In the genomic region with DNA sequence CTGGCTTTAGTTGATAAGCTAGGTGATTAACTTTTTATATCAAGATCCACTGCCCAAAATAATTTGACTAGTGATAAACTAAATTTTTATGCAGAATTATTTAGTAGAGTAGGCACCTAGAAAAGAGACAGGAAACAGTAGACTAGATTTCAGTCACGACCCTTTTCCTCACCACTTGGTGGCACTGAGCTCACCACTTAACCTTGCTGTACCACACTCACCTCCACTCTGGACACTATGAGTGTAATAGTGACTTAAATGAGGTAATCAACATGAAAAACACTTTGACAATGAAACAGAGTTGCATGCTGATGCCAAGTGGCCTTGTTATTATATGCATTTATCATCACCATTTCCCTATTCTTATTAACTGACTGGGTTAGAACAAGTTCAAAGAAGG, we compare ENCODE assay signal across 16 cellular contexts.
DNase-seq lines count a peak whose midpoint lies in the region; ATAC-seq and TF ChIP-seq lines count a peak whose summit lies in the region.
"Had no signal": no experiment of that assay in that cellular context is flagged by ENCODE, and none has a peak within 500 bp of the region (broad histone marks: within the 10 kb centered on the region; RNA-seq: fewer than 3 reads in every experiment).

No MANE protein-coding gene starts in this region.

- peak; percentile 70 for ATAC-seq in HG03442 (IDR thresholded peaks at IDR 0.05; ENCODE audit: unreplicated experiment)
- ATAC-seq: activated naive CD4-positive, alpha-beta T cell treated with anti-CD3 and anti-CD28 coated beads, Interleukin-2, amount 50 U/mL, for 72 hours; naive thymus-derived CD4-positive, alpha-beta T cell had no signal

- peak; percentile 35 for DNase-seq in GM12865 (ENCODE audit: low read depth)
- peak; percentile 7 for DNase-seq in GM20000 (ENCODE audit: low spot score)
- no peak for DNase-seq in epithelial cell of proximal tubule (ENCODE audit: low read depth)
- no peak for DNase-seq in hypothalamus (lab: John Stamatoyannopoulos, UW)
- no peak for DNase-seq in type B pancreatic cell (ENCODE audit: extremely low spot score, unreplicated experiment)
- DNase-seq in stimulated activated CD8-positive, alpha-beta memory T cell treated with anti-CD3 and anti-CD28 coated beads, Interleukin-4, amount 100 ng/mL, for 48 hours = no peak
- DNase-seq in NCI-H2081 treated with DMSO at 0.1 percent for 48 hours (lab: John Stamatoyannopoulos, UW) = no peak
- DNase-seq: activated CD8-positive, alpha-beta memory T cell treated with anti-CD3 and anti-CD28 coated beads for 24 hours; CD4-positive, alpha-beta T cell; islet precursor cell; naive thymus-derived CD4-positive, alpha-beta T cell; NCI-H524 treated with DMSO at 0.1 percent for 48 hours had no signal

- H3K4me1 Mint-ChIP-seq in type B pancreatic cell (ENCODE audit: unreplicated experiment) = no peaks in the 10 kb centered on the region
- H3K4me1 Mint-ChIP-seq: naive thymus-derived CD4-positive, alpha-beta T cell had no signal

- no peaks in the 10 kb centered on the region for H3K27me3 Mint-ChIP-seq in type B pancreatic cell
- H3K27me3 Mint-ChIP-seq: CD4-positive, alpha-beta T cell had no signal

- H3K36me3 Mint-ChIP-seq in type B pancreatic cell = no peaks in the 10 kb centered on the region
- H3K36me3 Mint-ChIP-seq: activated naive CD4-positive, alpha-beta T cell treated with anti-CD3 and anti-CD28 coated beads, Interleukin-2, amount 50 U/mL, for 72 hours; naive thymus-derived CD4-positive, alpha-beta T cell had no signal

- peaks cover 6% of the 10 kb centered on the region for H3K9me3 Mint-ChIP-seq in type B pancreatic cell

- no peak overlapping the region for H3K27ac Mint-ChIP-seq in type B pancreatic cell
- H3K27ac Mint-ChIP-seq: activated naive CD4-positive, alpha-beta T cell treated with anti-CD3 and anti-CD28 coated beads, Interleukin-2, amount 50 U/mL, for 72 hours; CD4-positive, alpha-beta T cell; naive thymus-derived CD4-positive, alpha-beta T cell; T-helper 1 cell treated with Interleukin-12 subunit alpha and Interleukin-12 subunit beta and Interleukin-4 antibody, amounts not matched to agents 30 μg/mL and 1 μg/mL, for 36 hours had no signal

- no peak overlapping the region for H3K4me3 Mint-ChIP-seq in type B pancreatic cell
- H3K4me3 Mint-ChIP-seq: CD4-positive, alpha-beta T cell; naive thymus-derived CD4-positive, alpha-beta T cell; T-helper 1 cell treated with Interleukin-12 subunit alpha and Interleukin-12 subunit beta and Interleukin-4 antibody, amounts not matched to agents 30 μg/mL and 1 μg/mL, for 36 hours had no signal

- TF ChIP-seq CTCF in GM12865 (IDR thresholded peaks at IDR 0.05; ENCODE audit: insufficient read depth, low read depth, low read length, missing control alignments) = peak; percentile 17
- TF ChIP-seq CTCF in GM20000 (IDR thresholded peaks at IDR 0.05; ENCODE audit: extremely low read depth, missing control alignments) = peak; percentile 13
- peak; percentile 47 for TF ChIP-seq CTCF in epithelial cell of proximal tubule (conservative IDR thresholded peaks at IDR 0.05; ENCODE audit: low read depth, low read length)
- TF ChIP-seq CTCF in type B pancreatic cell (conservative IDR thresholded peaks at IDR 0.05) = no peak

- H3K4me3 ChIP-seq in GM12865 (ENCODE audit: low read depth, low read length) (no peak overlapping the region), epithelial cell of proximal tubule (ENCODE audit: low read depth, low read length) (no peak overlapping the region)
- H3K4me3 ChIP-seq: skin epidermis had no signal

Comparison
In these comparisons a context has a peak if more than half of its experiments do, and no peak if none do; other contexts are left out.
1. DNase-seq: peak in GM12865 (single experiment) and GM20000 (single experiment); none in epithelial cell of proximal tubule (single experiment), hypothalamus (0 of 51), type B pancreatic cell (single experiment), stimulated activated CD8-positive, alpha-beta memory T cell treated with anti-CD3 and anti-CD28 coated beads, Interleukin-4, amount 100 ng/mL, for 48 hours (single experiment) and NCI-H2081 treated with DMSO at 0.1 percent for 48 hours (single experiment).